Comparison of ENCODE assay signal across 1 cellular context in the genomic region with DNA sequence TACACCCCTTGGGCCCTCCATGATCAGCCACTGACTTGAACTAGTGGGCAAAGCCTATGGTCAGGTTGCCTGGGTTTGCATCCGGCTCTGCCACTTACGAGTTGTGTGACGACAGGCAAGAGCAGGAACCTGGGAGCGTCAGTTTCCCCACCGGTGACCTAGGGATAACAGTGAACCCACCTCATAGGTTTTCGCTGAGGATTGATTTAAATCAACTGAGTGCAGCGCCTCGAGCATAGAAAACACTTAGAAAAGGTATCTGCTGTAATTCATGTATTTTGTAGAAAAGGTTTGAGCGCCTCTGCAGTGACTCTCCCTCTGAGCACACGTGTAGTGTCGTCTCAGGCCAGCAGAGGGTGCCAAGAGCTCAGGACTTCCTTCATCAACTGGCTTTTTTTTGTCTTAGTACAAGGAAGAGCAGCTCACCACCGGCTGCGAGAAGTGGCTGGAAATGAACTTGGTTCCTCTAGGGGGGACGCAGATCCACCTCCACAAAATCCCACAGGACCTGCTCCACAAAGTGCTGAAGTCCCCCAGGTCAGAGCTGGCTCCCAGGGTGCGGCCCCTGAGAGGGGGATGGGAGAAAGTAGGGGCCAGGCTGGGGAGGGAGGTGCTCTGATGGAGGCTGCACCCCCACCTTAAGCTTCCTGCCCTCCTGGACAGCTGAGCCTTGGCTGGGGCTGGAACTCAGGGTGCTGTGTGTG.
A peak's percentile ranks its signal among the peaks of the same experiment; 100 is the strongest.
TF ChIP-seq lines count a peak whose summit lies in the region.

No MANE protein-coding gene starts in this region.

TF ChIP-seq in HepG2, 621 proteins besides CTCF, POLR2A, EP300 and RAD21 (continued from another document and continues in another):
- TF ChIP-seq, protein P1, sequence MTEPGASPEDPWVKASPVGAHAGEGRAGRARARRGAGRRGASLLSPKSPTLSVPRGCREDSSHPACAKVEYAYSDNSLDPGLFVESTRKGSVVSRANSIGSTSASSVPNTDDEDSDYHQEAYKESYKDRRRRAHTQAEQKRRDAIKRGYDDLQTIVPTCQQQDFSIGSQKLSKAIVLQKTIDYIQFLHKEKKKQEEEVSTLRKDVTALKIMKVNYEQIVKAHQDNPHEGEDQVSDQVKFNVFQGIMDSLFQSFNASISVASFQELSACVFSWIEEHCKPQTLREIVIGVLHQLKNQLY (CRISPR knock-in tag; IDR thresholded peaks at IDR 0.05) = no peak
- TF ChIP-seq, protein P2, sequence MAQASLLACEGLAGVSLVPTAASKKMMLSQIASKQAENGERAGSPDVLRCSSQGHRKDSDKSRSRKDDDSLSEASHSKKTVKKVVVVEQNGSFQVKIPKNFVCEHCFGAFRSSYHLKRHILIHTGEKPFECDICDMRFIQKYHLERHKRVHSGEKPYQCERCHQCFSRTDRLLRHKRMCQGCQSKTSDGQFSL (CRISPR knock-in tag; IDR thresholded peaks at IDR 0.05) = peak; percentile 89
- 0 out of 2 replicates have a peak, but pooled peaks have one; percentile 37 for TF ChIP-seq TEF (CRISPR knock-in tag; IDR thresholded peaks at IDR 0.05)
- peak; percentile 44 for TF ChIP-seq ZNF501 (CRISPR knock-in tag; IDR thresholded peaks at IDR 0.05)
- TF ChIP-seq NR2F2 (IDR thresholded peaks at IDR 0.05; ENCODE audit: borderline replicate concordance, low read depth) = peak; percentile 12; the same call in 1 of the 2 replicates
- TF ChIP-seq MLXIP (CRISPR knock-in tag; IDR thresholded peaks at IDR 0.05; ENCODE audit: borderline replicate concordance) = no peak
- TF ChIP-seq MEIS1 (CRISPR knock-in tag; IDR thresholded peaks at IDR 0.05; ENCODE audit: borderline replicate concordance) = no peak
- no peak for TF ChIP-seq ZNF549 (CRISPR knock-in tag; IDR thresholded peaks at IDR 0.05)
- TF ChIP-seq, protein P3, sequence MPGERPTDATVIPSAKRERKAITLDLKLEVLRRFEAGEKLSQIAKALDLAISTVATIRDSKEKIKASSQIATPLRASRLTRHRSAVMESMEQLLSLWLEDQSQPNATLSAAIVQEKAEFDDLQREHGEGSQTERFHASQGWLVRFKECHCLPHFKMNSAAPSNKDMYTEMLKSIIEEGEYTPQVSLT (CRISPR knock-in tag; IDR thresholded peaks at IDR 0.05; ENCODE audit: borderline replicate concordance, low read depth) = no peak
- TF ChIP-seq, protein P4, sequence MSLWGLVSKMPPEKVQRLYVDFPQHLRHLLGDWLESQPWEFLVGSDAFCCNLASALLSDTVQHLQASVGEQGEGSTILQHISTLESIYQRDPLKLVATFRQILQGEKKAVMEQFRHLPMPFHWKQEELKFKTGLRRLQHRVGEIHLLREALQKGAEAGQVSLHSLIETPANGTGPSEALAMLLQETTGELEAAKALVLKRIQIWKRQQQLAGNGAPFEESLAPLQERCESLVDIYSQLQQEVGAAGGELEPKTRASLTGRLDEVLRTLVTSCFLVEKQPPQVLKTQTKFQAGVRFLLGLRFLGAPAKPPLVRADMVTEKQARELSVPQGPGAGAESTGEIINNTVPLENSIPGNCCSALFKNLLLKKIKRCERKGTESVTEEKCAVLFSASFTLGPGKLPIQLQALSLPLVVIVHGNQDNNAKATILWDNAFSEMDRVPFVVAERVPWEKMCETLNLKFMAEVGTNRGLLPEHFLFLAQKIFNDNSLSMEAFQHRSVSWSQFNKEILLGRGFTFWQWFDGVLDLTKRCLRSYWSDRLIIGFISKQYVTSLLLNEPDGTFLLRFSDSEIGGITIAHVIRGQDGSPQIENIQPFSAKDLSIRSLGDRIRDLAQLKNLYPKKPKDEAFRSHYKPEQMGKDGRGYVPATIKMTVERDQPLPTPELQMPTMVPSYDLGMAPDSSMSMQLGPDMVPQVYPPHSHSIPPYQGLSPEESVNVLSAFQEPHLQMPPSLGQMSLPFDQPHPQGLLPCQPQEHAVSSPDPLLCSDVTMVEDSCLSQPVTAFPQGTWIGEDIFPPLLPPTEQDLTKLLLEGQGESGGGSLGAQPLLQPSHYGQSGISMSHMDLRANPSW (CRISPR knock-in tag; IDR thresholded peaks at IDR 0.05; ENCODE audit: borderline replicate concordance) = 0 out of 2 replicates have a peak, but pooled peaks have one; percentile 65
- no peak for TF ChIP-seq BCL6 (CRISPR knock-in tag; IDR thresholded peaks at IDR 0.05)
- TF ChIP-seq POLR2AphosphoS5 (IDR thresholded peaks at IDR 0.05; ENCODE audit: low read depth, low read length) = no peak
- TF ChIP-seq RFXAP (CRISPR knock-in tag; IDR thresholded peaks at IDR 0.05; ENCODE audit: borderline replicate concordance) = 0 out of 2 replicates have a peak, but pooled peaks have one; percentile 66
- no peak for TF ChIP-seq ZNF724P (CRISPR knock-in tag; IDR thresholded peaks at IDR 0.05; ENCODE audit: borderline replicate concordance)
- peak; percentile 63; the same call in 1 of the 2 replicates for TF ChIP-seq ZFP90 (CRISPR knock-in tag; IDR thresholded peaks at IDR 0.05; ENCODE audit: borderline replicate concordance)
- TF ChIP-seq ADNP (CRISPR knock-in tag; IDR thresholded peaks at IDR 0.05) = no peak
- 0 out of 3 replicates have a peak, but pooled peaks have one; percentile 37 for TF ChIP-seq MXI1 (IDR thresholded peaks at IDR 0.05; ENCODE audit: borderline replicate concordance, low read depth, low read length)
- peak; percentile 36; the same call in 1 of the 2 replicates for TF ChIP-seq PITX1 (CRISPR knock-in tag; IDR thresholded peaks at IDR 0.05)
- TF ChIP-seq YEATS4 (CRISPR knock-in tag; IDR thresholded peaks at IDR 0.05; ENCODE audit: borderline replicate concordance) = no peak
- no peak for TF ChIP-seq ZBTB2 (CRISPR knock-in tag; IDR thresholded peaks at IDR 0.05; ENCODE audit: low read depth)
- 0 out of 2 replicates have a peak, but pooled peaks have one; percentile 28 for TF ChIP-seq DNMT3B (CRISPR knock-in tag; conservative IDR thresholded peaks at IDR 0.05)
- TF ChIP-seq ZNF703 (CRISPR knock-in tag; IDR thresholded peaks at IDR 0.05; ENCODE audit: borderline replicate concordance) = no peak
- no peak for TF ChIP-seq ZNF101 (CRISPR knock-in tag; IDR thresholded peaks at IDR 0.05; ENCODE audit: borderline replicate concordance, low read depth)
- TF ChIP-seq AKNA (CRISPR knock-in tag; IDR thresholded peaks at IDR 0.05; ENCODE audit: borderline replicate concordance) = no peak
- TF ChIP-seq SOX5 (CRISPR knock-in tag; IDR thresholded peaks at IDR 0.05; ENCODE audit: borderline replicate concordance) = 0 out of 2 replicates have a peak, but pooled peaks have one; percentile 8
- TF ChIP-seq, protein P5, sequence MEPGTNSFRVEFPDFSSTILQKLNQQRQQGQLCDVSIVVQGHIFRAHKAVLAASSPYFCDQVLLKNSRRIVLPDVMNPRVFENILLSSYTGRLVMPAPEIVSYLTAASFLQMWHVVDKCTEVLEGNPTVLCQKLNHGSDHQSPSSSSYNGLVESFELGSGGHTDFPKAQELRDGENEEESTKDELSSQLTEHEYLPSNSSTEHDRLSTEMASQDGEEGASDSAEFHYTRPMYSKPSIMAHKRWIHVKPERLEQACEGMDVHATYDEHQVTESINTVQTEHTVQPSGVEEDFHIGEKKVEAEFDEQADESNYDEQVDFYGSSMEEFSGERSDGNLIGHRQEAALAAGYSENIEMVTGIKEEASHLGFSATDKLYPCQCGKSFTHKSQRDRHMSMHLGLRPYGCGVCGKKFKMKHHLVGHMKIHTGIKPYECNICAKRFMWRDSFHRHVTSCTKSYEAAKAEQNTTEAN (CRISPR knock-in tag; conservative IDR thresholded peaks at IDR 0.05) = no peak
- TF ChIP-seq RXRA (CRISPR knock-in tag; IDR thresholded peaks at IDR 0.05) = 0 out of 2 replicates have a peak, but pooled peaks have one; percentile 15
- 0 out of 2 replicates have a peak, but pooled peaks have one; percentile 10 for TF ChIP-seq THRA (CRISPR knock-in tag; IDR thresholded peaks at IDR 0.05; ENCODE audit: borderline replicate concordance)
- TF ChIP-seq, protein P6, sequence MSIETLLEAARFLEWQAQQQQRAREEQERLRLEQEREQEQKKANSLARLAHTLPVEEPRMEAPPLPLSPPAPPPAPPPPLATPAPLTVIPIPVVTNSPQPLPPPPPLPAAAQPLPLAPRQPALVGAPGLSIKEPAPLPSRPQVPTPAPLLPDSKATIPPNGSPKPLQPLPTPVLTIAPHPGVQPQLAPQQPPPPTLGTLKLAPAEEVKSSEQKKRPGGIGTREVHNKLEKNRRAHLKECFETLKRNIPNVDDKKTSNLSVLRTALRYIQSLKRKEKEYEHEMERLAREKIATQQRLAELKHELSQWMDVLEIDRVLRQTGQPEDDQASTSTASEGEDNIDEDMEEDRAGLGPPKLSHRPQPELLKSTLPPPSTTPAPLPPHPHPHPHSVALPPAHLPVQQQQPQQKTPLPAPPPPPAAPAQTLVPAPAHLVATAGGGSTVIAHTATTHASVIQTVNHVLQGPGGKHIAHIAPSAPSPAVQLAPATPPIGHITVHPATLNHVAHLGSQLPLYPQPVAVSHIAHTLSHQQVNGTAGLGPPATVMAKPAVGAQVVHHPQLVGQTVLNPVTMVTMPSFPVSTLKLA (IDR thresholded peaks at IDR 0.05) = no peak
- peak; percentile 33 for TF ChIP-seq ASH2L (IDR thresholded peaks at IDR 0.05; ENCODE audit: insufficient read length, low read depth, low read length)
- TF ChIP-seq ZFP41 (CRISPR knock-in tag; IDR thresholded peaks at IDR 0.05; ENCODE audit: borderline replicate concordance) = no peak
- TF ChIP-seq HHEX (CRISPR knock-in tag; IDR thresholded peaks at IDR 0.05) = no peak
- TF ChIP-seq ONECUT2 (CRISPR knock-in tag; IDR thresholded peaks at IDR 0.05) = no peak
- peak; percentile 37; the same call in 1 of the 2 replicates for TF ChIP-seq ZFX (CRISPR knock-in tag; IDR thresholded peaks at IDR 0.05; ENCODE audit: low read depth)
- TF ChIP-seq ZSCAN12 (CRISPR knock-in tag; IDR thresholded peaks at IDR 0.05) = no peak
